ENCODE assay signal across 1 cellular context in genomic region chr3:113838631-113839209, GRCh38.
TF ChIP-seq lines count a peak whose summit lies in the region.

TSS of gene GRAMD1C (plus strand) at chr3:113838788. CDS start at chr3:113838910, 122 bp downstream.

TF ChIP-seq in K562, 482 proteins besides CTCF, POLR2A, EP300 and RAD21 (continued from another document and continues in another):
- TF ChIP-seq, protein P1, sequence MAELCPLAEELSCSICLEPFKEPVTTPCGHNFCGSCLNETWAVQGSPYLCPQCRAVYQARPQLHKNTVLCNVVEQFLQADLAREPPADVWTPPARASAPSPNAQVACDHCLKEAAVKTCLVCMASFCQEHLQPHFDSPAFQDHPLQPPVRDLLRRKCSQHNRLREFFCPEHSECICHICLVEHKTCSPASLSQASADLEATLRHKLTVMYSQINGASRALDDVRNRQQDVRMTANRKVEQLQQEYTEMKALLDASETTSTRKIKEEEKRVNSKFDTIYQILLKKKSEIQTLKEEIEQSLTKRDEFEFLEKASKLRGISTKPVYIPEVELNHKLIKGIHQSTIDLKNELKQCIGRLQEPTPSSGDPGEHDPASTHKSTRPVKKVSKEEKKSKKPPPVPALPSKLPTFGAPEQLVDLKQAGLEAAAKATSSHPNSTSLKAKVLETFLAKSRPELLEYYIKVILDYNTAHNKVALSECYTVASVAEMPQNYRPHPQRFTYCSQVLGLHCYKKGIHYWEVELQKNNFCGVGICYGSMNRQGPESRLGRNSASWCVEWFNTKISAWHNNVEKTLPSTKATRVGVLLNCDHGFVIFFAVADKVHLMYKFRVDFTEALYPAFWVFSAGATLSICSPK (IDR thresholded peaks at IDR 0.05; ENCODE audit: borderline replicate concordance) = no peak
- TF ChIP-seq IRF1 (CRISPR knock-in tag; IDR thresholded peaks at IDR 0.05; ENCODE audit: borderline replicate concordance) (no peak), ETV5 (CRISPR knock-in tag; IDR thresholded peaks at IDR 0.05; ENCODE audit: low read depth) (no peak), CBX2 (IDR thresholded peaks at IDR 0.05; ENCODE audit: insufficient read depth, low read length, poor library complexity, severe bottlenecking) (no peak), BRCA1 (IDR thresholded peaks at IDR 0.05) (no peak), BRCA1 (CRISPR knock-in tag; IDR thresholded peaks at IDR 0.05) (no peak), RFX1 (IDR thresholded peaks at IDR 0.05) (no peak), FOSL1 (tag; conservative IDR thresholded peaks at IDR 0.05) (no peak), NFATC3 (IDR thresholded peaks at IDR 0.05) (no peak), ZNF766 (CRISPR knock-in tag; conservative IDR thresholded peaks at IDR 0.05) (no peak), CBX1 (IDR thresholded peaks at IDR 0.05; ENCODE audit: low read depth) (no peak), GATAD2B (IDR thresholded peaks at IDR 0.05; ENCODE audit: borderline replicate concordance) (peak; percentile 17; the same call in 1 of the 2 replicates), CAMTA2 (CRISPR knock-in tag; conservative IDR thresholded peaks at IDR 0.05) (no peak), RB1 (IDR thresholded peaks at IDR 0.05; ENCODE audit: low read depth) (peak; percentile 75; the same call in 1 of the 2 replicates), POLR3G (IDR thresholded peaks at IDR 0.05; ENCODE audit: extremely low read depth, insufficient read length, insufficient replicate concordance) (no peak), RBM22 (IDR thresholded peaks at IDR 0.05; ENCODE audit: low read depth, low read length, poor library complexity, severe bottlenecking) (no peak), MGA (IDR thresholded peaks at IDR 0.05) (no peak), HNRNPK (IDR thresholded peaks at IDR 0.05; ENCODE audit: low read depth, low read length, poor library complexity, severe bottlenecking) (no peak), POLR2AphosphoS5 (IDR thresholded peaks at IDR 0.05; ENCODE audit: control insufficient read depth, insufficient read depth, low read depth, low read length) (no peak), NCOR1 (IDR thresholded peaks at IDR 0.05) (no peak), SMAD2 (IDR thresholded peaks at IDR 0.05; ENCODE audit: low read depth, low read length) (no peak), LARP7 (IDR thresholded peaks at IDR 0.05) (no peak), ESRRA (IDR thresholded peaks at IDR 0.05; ENCODE audit: borderline replicate concordance, low read depth) (peak; percentile 22; the same call in 1 of the 2 replicates), BHLHE40 (IDR thresholded peaks at IDR 0.05; ENCODE audit: low read length) (no peak), PHTF2 (CRISPR knock-in tag; IDR thresholded peaks at IDR 0.05) (no peak), JUNB (CRISPR knock-in tag; conservative IDR thresholded peaks at IDR 0.05) (no peak), CXXC5 (CRISPR knock-in tag; IDR thresholded peaks at IDR 0.05) (peak; percentile 41), NFYB (IDR thresholded peaks at IDR 0.05; ENCODE audit: extremely low read depth, insufficient read length) (no peak), DNMT1 (IDR thresholded peaks at IDR 0.05) (no peak), ETS1 (conservative IDR thresholded peaks at IDR 0.05; ENCODE audit: control insufficient read depth, low read depth, low read length) (no peak), KLF1 (tag; IDR thresholded peaks at IDR 0.05) (no peak), CBFA2T2 (conservative IDR thresholded peaks at IDR 0.05) (no peak), CREM (IDR thresholded peaks at IDR 0.05; ENCODE audit: low read depth) (peak; percentile 41; the same call in 1 of the 2 replicates), ZNF561 (CRISPR knock-in tag; conservative IDR thresholded peaks at IDR 0.05) (no peak), SMC3 (conservative IDR thresholded peaks at IDR 0.05; ENCODE audit: insufficient read depth, low read depth, low read length) (peak; percentile 60), BCL6 (CRISPR knock-in tag; IDR thresholded peaks at IDR 0.05) (no peak), HDAC2 (IDR thresholded peaks at IDR 0.05) (no peak), CTBP1 (IDR thresholded peaks at IDR 0.05; ENCODE audit: borderline replicate concordance) (peak; percentile 95), ZNF778 (CRISPR knock-in tag; IDR thresholded peaks at IDR 0.05) (no peak), FUS (optimal IDR thresholded peaks at IDR 0.05; ENCODE audit: low read depth, low read length) (no peak), NFE2 (IDR thresholded peaks at IDR 0.05; ENCODE audit: low read depth) (no peak), RFX7 (CRISPR knock-in tag; IDR thresholded peaks at IDR 0.05) (no peak), ZFP36 (IDR thresholded peaks at IDR 0.05; ENCODE audit: low read depth, low read length, partially characterized antibody) (peak; percentile 60), ERF (CRISPR knock-in tag; IDR thresholded peaks at IDR 0.05) (no peak)
- TF ChIP-seq, protein P2, sequence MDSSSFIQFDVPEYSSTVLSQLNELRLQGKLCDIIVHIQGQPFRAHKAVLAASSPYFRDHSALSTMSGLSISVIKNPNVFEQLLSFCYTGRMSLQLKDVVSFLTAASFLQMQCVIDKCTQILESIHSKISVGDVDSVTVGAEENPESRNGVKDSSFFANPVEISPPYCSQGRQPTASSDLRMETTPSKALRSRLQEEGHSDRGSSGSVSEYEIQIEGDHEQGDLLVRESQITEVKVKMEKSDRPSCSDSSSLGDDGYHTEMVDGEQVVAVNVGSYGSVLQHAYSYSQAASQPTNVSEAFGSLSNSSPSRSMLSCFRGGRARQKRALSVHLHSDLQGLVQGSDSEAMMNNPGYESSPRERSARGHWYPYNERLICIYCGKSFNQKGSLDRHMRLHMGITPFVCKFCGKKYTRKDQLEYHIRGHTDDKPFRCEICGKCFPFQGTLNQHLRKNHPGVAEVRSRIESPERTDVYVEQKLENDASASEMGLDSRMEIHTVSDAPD (CRISPR knock-in tag; IDR thresholded peaks at IDR 0.05) = no peak
- TF ChIP-seq, protein P3, sequence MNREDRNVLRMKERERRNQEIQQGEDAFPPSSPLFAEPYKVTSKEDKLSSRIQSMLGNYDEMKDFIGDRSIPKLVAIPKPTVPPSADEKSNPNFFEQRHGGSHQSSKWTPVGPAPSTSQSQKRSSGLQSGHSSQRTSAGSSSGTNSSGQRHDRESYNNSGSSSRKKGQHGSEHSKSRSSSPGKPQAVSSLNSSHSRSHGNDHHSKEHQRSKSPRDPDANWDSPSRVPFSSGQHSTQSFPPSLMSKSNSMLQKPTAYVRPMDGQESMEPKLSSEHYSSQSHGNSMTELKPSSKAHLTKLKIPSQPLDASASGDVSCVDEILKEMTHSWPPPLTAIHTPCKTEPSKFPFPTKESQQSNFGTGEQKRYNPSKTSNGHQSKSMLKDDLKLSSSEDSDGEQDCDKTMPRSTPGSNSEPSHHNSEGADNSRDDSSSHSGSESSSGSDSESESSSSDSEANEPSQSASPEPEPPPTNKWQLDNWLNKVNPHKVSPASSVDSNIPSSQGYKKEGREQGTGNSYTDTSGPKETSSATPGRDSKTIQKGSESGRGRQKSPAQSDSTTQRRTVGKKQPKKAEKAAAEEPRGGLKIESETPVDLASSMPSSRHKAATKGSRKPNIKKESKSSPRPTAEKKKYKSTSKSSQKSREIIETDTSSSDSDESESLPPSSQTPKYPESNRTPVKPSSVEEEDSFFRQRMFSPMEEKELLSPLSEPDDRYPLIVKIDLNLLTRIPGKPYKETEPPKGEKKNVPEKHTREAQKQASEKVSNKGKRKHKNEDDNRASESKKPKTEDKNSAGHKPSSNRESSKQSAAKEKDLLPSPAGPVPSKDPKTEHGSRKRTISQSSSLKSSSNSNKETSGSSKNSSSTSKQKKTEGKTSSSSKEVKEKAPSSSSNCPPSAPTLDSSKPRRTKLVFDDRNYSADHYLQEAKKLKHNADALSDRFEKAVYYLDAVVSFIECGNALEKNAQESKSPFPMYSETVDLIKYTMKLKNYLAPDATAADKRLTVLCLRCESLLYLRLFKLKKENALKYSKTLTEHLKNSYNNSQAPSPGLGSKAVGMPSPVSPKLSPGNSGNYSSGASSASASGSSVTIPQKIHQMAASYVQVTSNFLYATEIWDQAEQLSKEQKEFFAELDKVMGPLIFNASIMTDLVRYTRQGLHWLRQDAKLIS (CRISPR knock-in tag; IDR thresholded peaks at IDR 0.05) = no peak
